Comparison of ENCODE assay signal across 12 cellular contexts in the genomic region with DNA sequence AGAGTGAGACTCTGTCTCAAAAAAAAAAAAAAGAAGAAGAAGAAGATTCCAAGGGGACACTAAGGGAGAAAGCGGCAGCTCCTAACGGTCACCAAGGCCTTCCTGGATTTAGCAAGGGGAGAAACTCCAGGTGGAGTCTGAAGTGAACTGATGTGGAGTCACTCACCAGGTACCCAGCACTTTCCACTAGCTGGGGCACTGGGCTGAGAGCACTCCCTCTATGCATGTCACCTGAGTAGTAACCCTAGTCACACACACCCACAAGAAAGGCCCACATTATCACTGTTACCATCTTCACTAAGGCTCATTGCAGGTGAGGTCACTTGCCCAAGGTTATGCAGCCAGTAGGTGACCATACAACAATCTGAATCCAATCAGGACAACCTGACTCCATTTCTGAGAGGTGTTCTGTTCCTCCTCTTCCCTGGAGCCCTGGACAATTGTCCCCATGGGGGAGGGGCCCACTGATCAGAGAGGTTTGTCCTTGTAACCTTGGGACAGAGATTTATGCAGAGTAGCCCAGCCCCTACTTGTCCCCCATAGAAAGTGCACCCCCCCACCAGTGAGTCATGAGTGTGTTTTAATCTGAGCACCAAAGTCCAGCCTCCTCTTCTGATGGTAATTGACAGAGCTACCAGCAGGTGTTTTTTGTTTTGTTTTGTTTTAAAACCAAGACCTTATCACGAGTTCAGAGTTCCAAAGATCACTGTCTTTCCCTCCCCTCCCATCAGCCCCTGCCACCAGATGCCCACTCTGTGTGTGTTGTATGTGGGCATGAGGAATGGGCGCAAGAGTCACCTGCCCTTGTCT. TPM values are rescaled to one million over a fixed set of nuclear protein-coding genes. Genes with fewer than 3 reads are reported as not detected.
DNase-seq lines count a peak whose midpoint lies in the region; ATAC-seq, FAIRE-seq and TF ChIP-seq lines count a peak whose summit lies in the region.
"Had no signal": no experiment of that assay in that cellular context is flagged by ENCODE, and none has a peak within 500 bp of the region (broad histone marks: within the 10 kb centered on the region; RNA-seq: fewer than 3 reads in every experiment).

No MANE protein-coding gene starts in this region.

- no peaks in the 10 kb centered on the region for H3K27me3 ChIP-seq in thymus (ENCODE audit: control insufficient read depth, insufficient read depth)
- H3K27me3 ChIP-seq: breast epithelium had no signal

- peaks cover 82% of the 10 kb centered on the region for H3K4me1 Mint-ChIP-seq in activated CD8-positive, alpha-beta memory T cell treated with anti-CD3 and anti-CD28 coated beads, Interleukin-2, amount 10 ng/mL, durations not matched to agents 7 days and 5 days
- peaks cover 27% of the 10 kb centered on the region for H3K4me1 Mint-ChIP-seq in T-helper 17 cell

- no peak overlapping the region for H3K9ac ChIP-seq in kidney (ENCODE audit: low read length in 2 of 2)

- H3K9me3 Mint-ChIP-seq in activated CD8-positive, alpha-beta memory T cell treated with anti-CD3 and anti-CD28 coated beads, Interleukin-2, amount 10 ng/mL, durations not matched to agents 7 days and 5 days (ENCODE audit: low read depth) = no peaks in the 10 kb centered on the region

- DNase-seq in activated CD8-positive, alpha-beta memory T cell treated with anti-CD3 and anti-CD28 coated beads, Interleukin-2, amount 10 ng/mL, durations not matched to agents 7 days and 5 days = no peak
- no peak for DNase-seq in activated CD8-positive, alpha-beta memory T cell treated with anti-CD3 and anti-CD28 coated beads, Interleukin-2, amount 50 U/mL, for 48 hours
- no peak for DNase-seq in T-helper 17 cell
- peak; percentile 33 for DNase-seq in kidney
- no peak for DNase-seq in GDM1 (lab: John Stamatoyannopoulos, UW)
- DNase-seq in NCI-H146 (lab: John Stamatoyannopoulos, UW) = no peak
- DNase-seq: NCI-H524 had no signal

- H3K36me3 ChIP-seq in kidney (ENCODE audit: control insufficient read depth in 1 of 2, insufficient read depth in 2 of 2, low read length in 2 of 2) = no peaks in the 10 kb centered on the region
- H3K36me3 ChIP-seq in thymus (ENCODE audit: control insufficient read depth, insufficient read depth) = no peaks in the 10 kb centered on the region
- H3K36me3 ChIP-seq: breast epithelium had no signal

- H3K4me3 ChIP-seq in kidney (ENCODE audit: low read length in 2 of 2) (no peak overlapping the region), thymus (ENCODE audit: low read length) (no peak overlapping the region)
- H3K4me3 ChIP-seq: breast epithelium had no signal

- H3K27ac ChIP-seq in kidney (ENCODE audit: low read depth in 2 of 2, low read length in 2 of 2) = peak overlapping the region in 1 of 2 donors; percentile 4
- H3K27ac ChIP-seq in thymus (ENCODE audit: low read depth) = peak overlapping the region; percentile 70

- 70% methylated on average over 4 of the region's 4 CpGs for WGBS in thymus

- intact Hi-C loops in kidney (cut with DNase I) = no loop called here

- CTCF ChIA-PET in activated CD8-positive, alpha-beta memory T cell treated with anti-CD3 and anti-CD28 coated beads, Interleukin-2, amount 10 ng/mL, durations not matched to agents 7 days and 5 days (lab: Charles Lee) = interaction anchor here (3.6 to 3.9 kb wide), 2 partner anchors 14 to 18 kb away, joined by 17 to 25 read pairs; no protein-coding TSS in a partner anchor

- H3K36me3 Mint-ChIP-seq in activated CD8-positive, alpha-beta memory T cell treated with anti-CD3 and anti-CD28 coated beads, Interleukin-2, amount 10 ng/mL, durations not matched to agents 7 days and 5 days = no peaks in the 10 kb centered on the region
- H3K36me3 Mint-ChIP-seq in T-helper 17 cell (ENCODE audit: low read depth) = no peaks in the 10 kb centered on the region

- FAIRE-seq in kidney (lab: Jason Lieb, UNC) = no peak

- peak overlapping the region; percentile 95 for H3K27ac Mint-ChIP-seq in activated CD8-positive, alpha-beta memory T cell treated with anti-CD3 and anti-CD28 coated beads, Interleukin-2, amount 10 ng/mL, durations not matched to agents 7 days and 5 days
- peak overlapping the region; percentile 98 for H3K27ac Mint-ChIP-seq in T-helper 17 cell

- H3K27me3 Mint-ChIP-seq in activated CD8-positive, alpha-beta memory T cell treated with anti-CD3 and anti-CD28 coated beads, Interleukin-2, amount 10 ng/mL, durations not matched to agents 7 days and 5 days = no peaks in the 10 kb centered on the region
- no peaks in the 10 kb centered on the region for H3K27me3 Mint-ChIP-seq in T-helper 17 cell

- H3K4me3 Mint-ChIP-seq in activated CD8-positive, alpha-beta memory T cell treated with anti-CD3 and anti-CD28 coated beads, Interleukin-2, amount 10 ng/mL, durations not matched to agents 7 days and 5 days = no peak overlapping the region
- peak overlapping the region; percentile 66 for H3K4me3 Mint-ChIP-seq in T-helper 17 cell

- H3K4me1 ChIP-seq in kidney (ENCODE audit: control insufficient read depth in 1 of 2, insufficient read depth in 1 of 2, low read depth in 1 of 2, low read length in 2 of 2) = peaks cover 0 to 9% of the 10 kb centered on the region in 2 donors
- peaks cover 47% of the 10 kb centered on the region for H3K4me1 ChIP-seq in thymus (ENCODE audit: control insufficient read depth, insufficient read depth, low read length)
- H3K4me1 ChIP-seq: breast epithelium had no signal

- no peak for ATAC-seq in activated CD8-positive, alpha-beta memory T cell treated with anti-CD3 and anti-CD28 coated beads, Interleukin-2, amount 10 ng/mL, durations not matched to agents 7 days and 5 days
- ATAC-seq in T-helper 17 cell = no peak
- ATAC-seq in GM18511 (IDR thresholded peaks at IDR 0.05; ENCODE audit: unreplicated experiment) = no peak
- ATAC-seq: HCT116, SK-N-SH treated with all-trans-retinoic acid at 6 μM for 48 hours had no signal

- H3K9me3 ChIP-seq in T-helper 17 cell (ENCODE audit: control insufficient read depth, low read length, poor library complexity, severe bottlenecking) = no peaks in the 10 kb centered on the region
- H3K9me3 ChIP-seq in kidney (ENCODE audit: control insufficient read depth in 1 of 2, low read length in 2 of 2) = no peaks in the 10 kb centered on the region
- no peaks in the 10 kb centered on the region for H3K9me3 ChIP-seq in thymus (ENCODE audit: control insufficient read depth)
- H3K9me3 ChIP-seq: breast epithelium had no signal

- TF ChIP-seq CTCF in kidney (IDR thresholded peaks at IDR 0.05; ENCODE audit: borderline replicate concordance, extremely low read depth, insufficient read depth) = no peak

RNA-seq across cellular contexts. Expression of a gene that starts 5.9 kb away (rescaled TPM):
- 100 to 1,000 TPM; 231 to 248 TPM for total RNA-seq in activated CD8-positive, alpha-beta memory T cell treated with anti-CD3 and anti-CD28 coated beads, Interleukin-2, amount 10 ng/mL, durations not matched to agents 7 days and 5 days
- 100 to 1,000 TPM; 114 to 116 TPM for total RNA-seq in T-helper 17 cell
- 18.3 TPM for total RNA-seq in kidney
- polyA plus RNA-seq in kidney (ENCODE audit: insufficient read depth, low read depth, low replicate concordance) = 1.9 TPM
- polyA plus RNA-seq in thymus = 58.2 TPM

RNA-seq across cellular contexts. Expression of a gene that starts 35.1 kb away (rescaled TPM):
- total RNA-seq in activated CD8-positive, alpha-beta memory T cell treated with anti-CD3 and anti-CD28 coated beads, Interleukin-2, amount 10 ng/mL, durations not matched to agents 7 days and 5 days = 1 to 10 TPM; 1.0 to 1.2 TPM
- total RNA-seq in T-helper 17 cell = under 1 TPM; 0.25 to 0.83 TPM
- total RNA-seq in kidney = 2.0 TPM
- 78.6 TPM for polyA plus RNA-seq in kidney (ENCODE audit: insufficient read depth, low read depth, low replicate concordance)
- 0.62 TPM for polyA plus RNA-seq in thymus
